1 cellular context compared by ENCODE assay signal in genomic region chr11:31795706-31796522, GRCh38.
TF ChIP-seq lines count a peak whose summit lies in the region.

No MANE protein-coding gene starts in this region.

TF ChIP-seq in H1, 55 proteins besides CTCF, POLR2A, EP300 and RAD21 (continued from another document):
- TF ChIP-seq SIRT6 (IDR thresholded peaks at IDR 0.05; ENCODE audit: low read length) (no peak), TAF7 (optimal IDR thresholded peaks at IDR 0.05; ENCODE audit: borderline replicate concordance, low read depth, low read length) (no peak), KDM5A (IDR thresholded peaks at IDR 0.05; ENCODE audit: low read length) (no peak)
